ENCODE assay signal across 23 cellular contexts in the genomic region with DNA sequence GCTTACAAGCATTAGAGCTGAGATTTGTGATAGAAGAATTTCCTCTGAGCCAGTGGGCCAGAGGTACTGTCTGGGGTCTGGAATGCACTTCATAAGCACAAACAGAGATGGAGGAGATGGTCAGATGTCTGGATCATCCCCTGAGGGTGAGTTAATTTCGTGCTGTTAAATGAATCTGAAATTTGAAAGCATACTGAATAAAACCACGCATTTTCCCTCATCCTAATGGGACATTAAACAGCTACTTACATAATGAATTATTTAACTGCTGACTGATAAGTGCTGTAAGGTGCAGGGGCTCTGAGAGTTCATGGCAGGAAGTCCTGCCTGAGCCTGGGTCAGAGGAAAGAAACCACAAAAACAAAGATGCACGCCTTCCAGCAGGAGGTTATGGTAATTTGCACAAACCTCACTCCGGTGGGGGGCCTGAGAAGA.
A peak's percentile ranks its signal among the peaks of the same experiment; 100 is the strongest.
DNase-seq lines count a peak whose midpoint lies in the region; ATAC-seq and TF ChIP-seq lines count a peak whose summit lies in the region.
"Had no signal": no experiment of that assay in that cellular context is flagged by ENCODE, and none has a peak within 500 bp of the region (broad histone marks: within the 10 kb centered on the region; RNA-seq: fewer than 3 reads in every experiment).

No MANE protein-coding gene starts in this region.

- peaks cover 15% of the 10 kb centered on the region for H3K27me3 Mint-ChIP-seq in activated T-helper 17 cell treated with anti-CD3 and anti-CD28 coated beads, Interleukin-2, amount 50 U/mL, for 72 hours
- H3K27me3 Mint-ChIP-seq in natural killer cell treated with Interleukin-12 subunit alpha and Interleukin-12 subunit beta and Interleukin-15 and Interleukin-18, amount 100 ng/mL, for 72 hours = peaks cover 10 to 18% of the 10 kb centered on the region in 2 donors

- H3K4me2 ChIP-seq in MM.1S (ENCODE audit: low read depth, low read length) = no peak overlapping the region

- H3K9ac ChIP-seq in MM.1S (ENCODE audit: low read length) = no peak overlapping the region

- peak; percentile 61 for ATAC-seq in activated T-helper 17 cell treated with anti-CD3 and anti-CD28 coated beads, Interleukin-2, amount 50 U/mL, for 72 hours (replicated peaks)
- ATAC-seq in natural killer cell treated with Interleukin-12 subunit alpha and Interleukin-12 subunit beta and Interleukin-15 and Interleukin-18, amount 100 ng/mL, for 72 hours = peak in 1 of 2 donors; percentile 39
- no peak for ATAC-seq in HG02973 (IDR thresholded peaks at IDR 0.05; ENCODE audit: unreplicated experiment)
- ATAC-seq: gastroesophageal sphincter, left ventricle myocardium superior, psoas muscle had no signal

- peak overlapping the region; percentile 52 for H3K4me3 Mint-ChIP-seq in activated T-helper 17 cell treated with anti-CD3 and anti-CD28 coated beads, Interleukin-2, amount 50 U/mL, for 72 hours
- H3K4me3 Mint-ChIP-seq in natural killer cell treated with Interleukin-12 subunit alpha and Interleukin-12 subunit beta and Interleukin-15 and Interleukin-18, amount 100 ng/mL, for 72 hours = peak overlapping the region; percentile 68
- H3K4me3 Mint-ChIP-seq: activated T-helper 1 cell treated with anti-CD3 and anti-CD28 coated beads, Interleukin-12 subunit alpha, Interleukin-12 subunit beta, Interleukin-2, Interleukin-4 antibody, amounts not matched to agents 30 ng/mL and 10 ng/mL and 1 ng/mL, durations not matched to agents 14 hours and 24 hours and 36 hours had no signal

- TF ChIP-seq CTCF in MM.1S (IDR thresholded peaks at IDR 0.05; ENCODE audit: low read length) = no peak

- no peak overlapping the region for H3K27ac ChIP-seq in MM.1S (ENCODE audit: low read length)
- H3K27ac ChIP-seq: 22Rv1, gastroesophageal sphincter, psoas muscle, upper lobe of left lung had no signal

- no peaks in the 10 kb centered on the region for H3K9me2 ChIP-seq in MM.1S (replicated peaks; ENCODE audit: insufficient read depth, low read length)

- H3K36me3 ChIP-seq in MM.1S (replicated peaks; ENCODE audit: insufficient read depth, low read length) = no peaks in the 10 kb centered on the region
- H3K36me3 ChIP-seq: gastroesophageal sphincter, upper lobe of left lung had no signal

- H3K4me1 Mint-ChIP-seq in activated T-helper 17 cell treated with anti-CD3 and anti-CD28 coated beads, Interleukin-2, amount 50 U/mL, for 72 hours = peaks cover 8% of the 10 kb centered on the region
- peaks cover 26 to 35% of the 10 kb centered on the region in 2 donors for H3K4me1 Mint-ChIP-seq in natural killer cell treated with Interleukin-12 subunit alpha and Interleukin-12 subunit beta and Interleukin-15 and Interleukin-18, amount 100 ng/mL, for 72 hours (ENCODE audit: low read depth in 2 of 2)

- H3K27ac Mint-ChIP-seq in activated T-helper 17 cell treated with anti-CD3 and anti-CD28 coated beads, Interleukin-2, amount 50 U/mL, for 72 hours = peak overlapping the region; percentile 66
- peak overlapping the region; percentile 15 to 68 for H3K27ac Mint-ChIP-seq in natural killer cell treated with Interleukin-12 subunit alpha and Interleukin-12 subunit beta and Interleukin-15 and Interleukin-18, amount 100 ng/mL, for 72 hours
- H3K27ac Mint-ChIP-seq: activated naive CD8-positive, alpha-beta T cell; activated T-helper 1 cell treated with anti-CD3 and anti-CD28 coated beads, Interleukin-12 subunit alpha, Interleukin-12 subunit beta, Interleukin-2, Interleukin-4 antibody, amounts not matched to agents 30 ng/mL and 10 ng/mL and 1 ng/mL, durations not matched to agents 14 hours and 24 hours and 36 hours had no signal

- no peak overlapping the region for H2AFZ ChIP-seq in MM.1S (ENCODE audit: low read length)

- H3K4me1 ChIP-seq in MM.1S (ENCODE audit: low read length) = no peaks in the 10 kb centered on the region
- H3K4me1 ChIP-seq: gastroesophageal sphincter, psoas muscle, upper lobe of left lung had no signal

- H3K27me3 ChIP-seq in MM.1S (replicated peaks; ENCODE audit: insufficient read depth, low read length) = no peaks in the 10 kb centered on the region
- H3K27me3 ChIP-seq: gastroesophageal sphincter, upper lobe of left lung had no signal

- H3K9me3 ChIP-seq in MM.1S (replicated peaks; ENCODE audit: insufficient read depth, low read length) = no peaks in the 10 kb centered on the region
- H3K9me3 ChIP-seq: gastroesophageal sphincter, psoas muscle, upper lobe of left lung had no signal

- H3K79me2 ChIP-seq in MM.1S (ENCODE audit: low read length) = no peaks in the 10 kb centered on the region

- H3K4me3 ChIP-seq in MM.1S (ENCODE audit: low read length) = no peak overlapping the region
- H3K4me3 ChIP-seq: gastroesophageal sphincter, psoas muscle, upper lobe of left lung had no signal

- no peaks in the 10 kb centered on the region for H4K20me1 ChIP-seq in MM.1S (ENCODE audit: insufficient read depth, low read length)

- DNase-seq in NCI-H1417 (lab: John Stamatoyannopoulos, UW) (peak in 2 of 3 experiments; percentile 28 to 58), NCI-H1417 treated with DMSO at 0.1 percent for 48 hours (lab: John Stamatoyannopoulos, UW) (no peak), MM.1S (peak; percentile 8), activated gamma-delta T cell (lab: John Stamatoyannopoulos, UW) (no peak), NCI-H526 treated with DMSO at 0.1 percent for 48 hours (lab: John Stamatoyannopoulos, UW) (no peak)
- no peak for DNase-seq in natural killer cell treated with Interleukin-12 subunit alpha and Interleukin-12 subunit beta and Interleukin-15 and Interleukin-18, amount 100 ng/mL, for 72 hours (ENCODE audit: low spot score)
- DNase-seq: activated CD4-positive, alpha-beta T cell treated with anti-CD3 and anti-CD28 coated beads for 4 hours; central memory CD4-positive, alpha-beta T cell; COR-L47; dermis blood vessel endothelial cell; DMS79 treated with DMSO at 0.1 percent for 48 hours; H7; left ventricle myocardium superior; psoas muscle; SIG-M5; stimulated activated CD8-positive, alpha-beta memory T cell treated with anti-CD3 and anti-CD28 coated beads, Interleukin-4, amount 100 ng/mL, for 48 hours; upper lobe of left lung had no signal

- H3K36me3 Mint-ChIP-seq in activated T-helper 17 cell treated with anti-CD3 and anti-CD28 coated beads, Interleukin-2, amount 50 U/mL, for 72 hours (ENCODE audit: low read depth) = no peaks in the 10 kb centered on the region
- peaks cover under 1% of the 10 kb centered on the region for H3K36me3 Mint-ChIP-seq in natural killer cell treated with Interleukin-12 subunit alpha and Interleukin-12 subunit beta and Interleukin-15 and Interleukin-18, amount 100 ng/mL, for 72 hours
- H3K36me3 Mint-ChIP-seq: activated naive CD8-positive, alpha-beta T cell had no signal

- peaks cover 3% of the 10 kb centered on the region for H3K9me3 Mint-ChIP-seq in activated T-helper 17 cell treated with anti-CD3 and anti-CD28 coated beads, Interleukin-2, amount 50 U/mL, for 72 hours
- no peaks in the 10 kb centered on the region for H3K9me3 Mint-ChIP-seq in natural killer cell treated with Interleukin-12 subunit alpha and Interleukin-12 subunit beta and Interleukin-15 and Interleukin-18, amount 100 ng/mL, for 72 hours

- H3F3A ChIP-seq in MM.1S (ENCODE audit: insufficient read depth, low read length) = no peaks in the 10 kb centered on the region

Comparison
In these comparisons a context has a peak if more than half of its experiments do, and no peak if none do; other contexts are left out.
1. DNase-seq: peak in NCI-H1417 (2 of 3) and MM.1S (single experiment); none in NCI-H1417 treated with DMSO at 0.1 percent for 48 hours (single experiment), natural killer cell treated with Interleukin-12 subunit alpha and Interleukin-12 subunit beta and Interleukin-15 and Interleukin-18, amount 100 ng/mL, for 72 hours (single experiment), activated gamma-delta T cell (single experiment) and NCI-H526 treated with DMSO at 0.1 percent for 48 hours (single experiment).